In the genomic region with DNA sequence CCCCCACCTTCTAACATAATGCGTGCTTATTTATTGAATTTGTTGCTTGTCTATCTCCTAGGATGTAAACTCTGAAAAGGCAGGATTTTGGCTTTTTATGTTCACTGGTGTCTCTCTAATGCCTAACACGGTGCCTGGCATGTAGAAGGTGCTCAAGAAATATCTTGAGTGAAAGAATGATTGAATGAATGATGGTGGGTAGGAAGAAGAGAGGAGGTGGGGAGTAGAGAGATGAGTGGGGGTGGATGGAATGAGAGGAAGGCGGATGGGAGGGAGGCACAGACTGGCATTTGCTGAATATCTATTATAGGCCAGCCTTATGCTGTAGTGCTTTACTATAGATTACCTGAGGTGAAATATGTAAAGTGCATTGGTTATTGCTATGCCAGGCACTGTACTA, we compare ENCODE assay signal across 25 cellular contexts. TPM values are rescaled to one million over a fixed set of nuclear protein-coding genes. Genes with fewer than 3 reads are reported as not detected.
DNase-seq lines count a peak whose midpoint lies in the region; ATAC-seq and TF ChIP-seq lines count a peak whose summit lies in the region.
"Had no signal": no experiment of that assay in that cellular context is flagged by ENCODE, and none has a peak within 500 bp of the region (broad histone marks: within the 10 kb centered on the region; RNA-seq: fewer than 3 reads in every experiment).

No MANE protein-coding gene starts in this region.

- no peak overlapping the region for H2BK15ac ChIP-seq in mesendoderm (replicated peaks; ENCODE audit: low read depth)

- H3K27me3 ChIP-seq in GM23338 (ENCODE audit: insufficient read depth) (peaks cover 45% of the 10 kb centered on the region), HUES64 (ENCODE audit: insufficient read depth, low read length) (peaks cover 45% of the 10 kb centered on the region), endodermal cell (ENCODE audit: control insufficient read depth, insufficient read depth, low read length, poor library complexity, severe bottlenecking) (peaks cover 20% of the 10 kb centered on the region), mesendoderm (ENCODE audit: insufficient read depth, low read length, poor library complexity) (peaks cover 3% of the 10 kb centered on the region)
- H3K27me3 ChIP-seq: BLaER1 treated with 17β-estradiol and CSF1 and Interleukin-3, amounts not matched to agents 10 nM and 100 nM had no signal

- 90% methylated on average over 3 of the region's 3 CpGs for WGBS in HUES64
- 94 to 97% methylated on average over 2 to 3 of the region's 3 CpGs for whole genome bisulfite sequencing in endodermal cell (ENCODE audit: insufficient coverage in 1 of 2, insufficient read length in 1 of 2), 2 experiments
- no CpG with 5 or more reads among the region's 3 CpGs for WGBS in mesendoderm (ENCODE audit: extremely low coverage, insufficient coverage, low lambda C conversion rate)

- H3K23ac ChIP-seq in mesendoderm (ENCODE audit: low read length) = no peak overlapping the region

- no peak overlapping the region for H3K9ac ChIP-seq in HUES64 (ENCODE audit: low read depth, low read length)
- no peak overlapping the region for H3K9ac ChIP-seq in endodermal cell (ENCODE audit: extremely low read depth, low read length, poor library complexity, severe bottlenecking)
- peak overlapping the region; percentile 56 for H3K9ac ChIP-seq in mesendoderm (ENCODE audit: low read length)
- H3K9ac ChIP-seq: BLaER1 treated with 17β-estradiol and CSF1 and Interleukin-3, amounts not matched to agents 10 nM and 100 nM; SK-N-SH had no signal

- H3K27ac Mint-ChIP-seq in GM23338 (no peak overlapping the region), endodermal cell (no peak overlapping the region)

- H3K36me3 ChIP-seq in GM23338 (ENCODE audit: insufficient read depth) (no peaks in the 10 kb centered on the region; the same call in 1 of the 2 replicates), HUES64 (ENCODE audit: insufficient read depth, low read length) (no peaks in the 10 kb centered on the region), endodermal cell (ENCODE audit: control insufficient read depth, insufficient read depth, low read length) (no peaks in the 10 kb centered on the region), mesendoderm (ENCODE audit: control insufficient read depth, insufficient read depth, low read length) (no peaks in the 10 kb centered on the region)
- H3K36me3 ChIP-seq: BLaER1 treated with 17β-estradiol and CSF1 and Interleukin-3, amounts not matched to agents 10 nM and 100 nM; HAP-1 had no signal

- H3K4me1 Mint-ChIP-seq in GM23338 = peaks cover 20% of the 10 kb centered on the region
- no peaks in the 10 kb centered on the region for H3K4me1 Mint-ChIP-seq in endodermal cell

- H4K20me1 ChIP-seq in GM23338 (replicated peaks; ENCODE audit: insufficient read depth) = no peaks in the 10 kb centered on the region
- H4K20me1 ChIP-seq: BLaER1 treated with 17β-estradiol and CSF1 and Interleukin-3, amounts not matched to agents 10 nM and 100 nM had no signal

- H3K4me2 ChIP-seq in GM23338 = peak overlapping the region; percentile 86
- peak overlapping the region; percentile 88 for H3K4me2 ChIP-seq in mesendoderm (ENCODE audit: low read length)
- H3K4me2 ChIP-seq: SK-N-SH had no signal

- peaks cover 34% of the 10 kb centered on the region for H3K27me3 Mint-ChIP-seq in GM23338 (ENCODE audit: insufficient read depth, low read depth, poor library complexity)
- peaks cover 61% of the 10 kb centered on the region for H3K27me3 Mint-ChIP-seq in endodermal cell (ENCODE audit: insufficient read depth)

- H3K4me1 ChIP-seq in GM23338 (ENCODE audit: insufficient read depth) (peaks cover 14% of the 10 kb centered on the region), HUES64 (ENCODE audit: insufficient read depth, low read length) (0 out of 2 replicates have a peak, but pooled peaks cover 6% of the 10 kb centered on the region), endodermal cell (ENCODE audit: control insufficient read depth, insufficient read depth, low read length) (no peaks in the 10 kb centered on the region), mesendoderm (ENCODE audit: control insufficient read depth, low read depth, low read length) (no peaks in the 10 kb centered on the region)

- peak overlapping the region; percentile 68; the same call in 2 of the 3 replicates for H3K4me3 Mint-ChIP-seq in GM23338
- peak overlapping the region; percentile 42 for H3K4me3 Mint-ChIP-seq in endodermal cell
- H3K4me3 Mint-ChIP-seq: CD4-positive, alpha-beta memory T cell had no signal

- H3K36me3 Mint-ChIP-seq in GM23338 (ENCODE audit: low read depth) (no peaks in the 10 kb centered on the region; the same call in 2 of the 3 replicates), endodermal cell (ENCODE audit: low read depth) (no peaks in the 10 kb centered on the region)
- H3K36me3 Mint-ChIP-seq: CD4-positive, alpha-beta memory T cell had no signal

- no peak overlapping the region for H2BK5ac ChIP-seq in mesendoderm (ENCODE audit: low read length)

- H3K18ac ChIP-seq in mesendoderm (ENCODE audit: low read length) = no peak overlapping the region

- H4K5ac ChIP-seq in mesendoderm (ENCODE audit: low read length) = no peak overlapping the region

- H3K27ac ChIP-seq in GM23338 (ENCODE audit: low read depth) (no peak overlapping the region), HUES64 (ENCODE audit: low read depth, low read length) (no peak overlapping the region), endodermal cell (ENCODE audit: low read depth, low read length) (no peak overlapping the region), mesendoderm (ENCODE audit: low read depth, low read length) (no peak overlapping the region)
- H3K27ac ChIP-seq: BLaER1 treated with 17β-estradiol and CSF1 and Interleukin-3, amounts not matched to agents 10 nM and 100 nM had no signal

- TF ChIP-seq CTCF in GM23338 (conservative IDR thresholded peaks at IDR 0.05; ENCODE audit: low read depth in 2 of 2) = no peak
- no peak for TF ChIP-seq CTCF in endodermal cell (conservative IDR thresholded peaks at IDR 0.05)

- H3K9me2 ChIP-seq in GM23338 (ENCODE audit: insufficient read depth) = no peaks in the 10 kb centered on the region
- H3K9me2 ChIP-seq: SK-N-SH had no signal

- 0 out of 2 replicates have a peak, but pooled peaks cover 11% of the 10 kb centered on the region for H3F3A ChIP-seq in GM23338 (replicated peaks; ENCODE audit: low read depth)

- no peak overlapping the region for H2BK120ac ChIP-seq in mesendoderm (ENCODE audit: low read depth, low read length)

- H3K4me3 ChIP-seq in GM23338 (peak overlapping the region; percentile 70), HUES64 (ENCODE audit: low read length) (peak overlapping the region; percentile 52; the same call in 1 of the 2 replicates), endodermal cell (ENCODE audit: low read length) (no peak overlapping the region), mesendoderm (ENCODE audit: low read length) (no peak overlapping the region)
- H3K4me3 ChIP-seq: BLaER1 treated with 17β-estradiol and CSF1 and Interleukin-3, amounts not matched to agents 10 nM and 100 nM; GM12878; HAP-1 had no signal

- H3K9me3 ChIP-seq in HUES64 (ENCODE audit: insufficient read depth, low read depth, low read length) (no peaks in the 10 kb centered on the region), endodermal cell (ENCODE audit: control insufficient read depth, low read length) (no peaks in the 10 kb centered on the region)
- H3K9me3 ChIP-seq: BLaER1 treated with 17β-estradiol and CSF1 and Interleukin-3, amounts not matched to agents 10 nM and 100 nM; HAP-1; SK-N-SH had no signal

- no peak overlapping the region for H4K8ac ChIP-seq in mesendoderm (ENCODE audit: low read depth, low read length)

- H3K9me3 Mint-ChIP-seq in GM23338 (no peaks in the 10 kb centered on the region; the same call in 2 of the 3 replicates), endodermal cell (no peaks in the 10 kb centered on the region)
- H3K9me3 Mint-ChIP-seq: CD4-positive, alpha-beta memory T cell had no signal

- H3K79me2 ChIP-seq in GM23338 (replicated peaks; ENCODE audit: insufficient read depth) = no peaks in the 10 kb centered on the region
- H3K79me2 ChIP-seq in mesendoderm (ENCODE audit: control insufficient read depth, insufficient read depth, low read length) = no peaks in the 10 kb centered on the region

- DNase-seq in GM23338 (ENCODE audit: low spot score) = no peak
- no peak for DNase-seq in endodermal cell
- no peak for DNase-seq in mesendoderm
- no peak for DNase-seq in activated CD4-positive, alpha-beta T cell treated with anti-CD3 and anti-CD28 coated beads for 48 hours
- no peak for DNase-seq in NCI-H1048 (lab: John Stamatoyannopoulos, UW)
- DNase-seq in A172 (ENCODE audit: low spot score) = no peak
- DNase-seq: CD4-positive, alpha-beta memory T cell; COR-L47; GDM1; KG1; MM.1S; NCI-H1417; NCI-H1694; NCI-H2029 treated with DMSO at 0.1 percent for 48 hours; NCI-H446 treated with DMSO at 0.1 percent for 48 hours; NK-92 treated with Interleukin-12 subunit alpha and Interleukin-12 subunit beta, amount 100 ng/mL, for 24 hours; PC-3; SW 1271 had no signal

- peak overlapping the region; percentile 99 for H2AFZ ChIP-seq in GM23338

- no peak overlapping the region for H3K56ac ChIP-seq in mesendoderm (ENCODE audit: low read length)

- no peaks in the 10 kb centered on the region for H3K79me1 ChIP-seq in mesendoderm (ENCODE audit: low read length)

- no peak overlapping the region for H2AK5ac ChIP-seq in mesendoderm (ENCODE audit: low read length)

- no peak for ATAC-seq in GM23338
- ATAC-seq in HG03135 (IDR thresholded peaks at IDR 0.05; ENCODE audit: unreplicated experiment) = no peak
- ATAC-seq: PC-3 had no signal

- no peak overlapping the region for H3K4ac ChIP-seq in mesendoderm (ENCODE audit: low read depth, low read length)

RNA-seq across cellular contexts. Expression of a gene that starts 2.3 kb away (rescaled TPM):
- total RNA-seq in GM23338 (2014; rRNA removed; shearing (Covaris generic)) = 1.3 and 1.4 TPM in 2 replicates
- polyA plus RNA-seq in GM23338 (2016; fragmentation: Nextera tagmentation; extraction: Ambion mirVana) = 0.91 and 1.4 TPM in 2 replicates
- 0.65 TPM for polyA plus RNA-seq in HUES64 (2013, experiment 1 of 2)
- polyA plus RNA-seq in HUES64 (2013, experiment 2 of 2) = 0.76 TPM
- under 1 TPM; 0.22 to 0.71 TPM for total RNA-seq in endodermal cell
- 0.46 TPM for polyA plus RNA-seq in endodermal cell (2013, experiment 1 of 2)
- polyA plus RNA-seq in endodermal cell (2013, experiment 2 of 2) = 0.29 TPM
- 0.39 TPM for polyA plus RNA-seq in mesendoderm (2013, experiment 1 of 2)
- polyA plus RNA-seq in mesendoderm (2013, experiment 2 of 2) = 0.32 TPM
- 0.41 and 0.55 TPM in 2 replicates for total RNA-seq in A172 (2014; rRNA removed; shearing (Covaris generic))

RNA-seq across cellular contexts. Expression of a gene that starts 12.0 kb away (rescaled TPM):
- total RNA-seq in GM23338 (2014; rRNA removed; shearing (Covaris generic)) = 75.9 and 77.0 TPM in 2 replicates
- 59.2 and 65.3 TPM in 2 replicates for polyA plus RNA-seq in GM23338 (2016; fragmentation: Nextera tagmentation; extraction: Ambion mirVana)
- polyA plus RNA-seq in HUES64 (2013, experiment 1 of 2) = 35.2 TPM
- 48.5 TPM for polyA plus RNA-seq in HUES64 (2013, experiment 2 of 2)
- 10 to 100 TPM; 79.7 to 80.1 TPM for total RNA-seq in endodermal cell
- polyA plus RNA-seq in endodermal cell (2013, experiment 1 of 2) = 22.8 TPM
- polyA plus RNA-seq in endodermal cell (2013, experiment 2 of 2) = 16.6 TPM
- polyA plus RNA-seq in mesendoderm (2013, experiment 1 of 2) = 64.9 TPM
- polyA plus RNA-seq in mesendoderm (2013, experiment 2 of 2) = 65.6 TPM
- total RNA-seq in A172 (2014; rRNA removed; shearing (Covaris generic)) = 2.9 and 4.2 TPM in 2 replicates
- total RNA-seq: CD4-positive, alpha-beta memory T cell had no signal
- polyA plus RNA-seq: AG04450 had no signal

RNA-seq across cellular contexts. Expression of a gene that starts 30.1 kb away (rescaled TPM):
- total RNA-seq in GM23338 (2014; rRNA removed; shearing (Covaris generic)) = 84.8 and 85.4 TPM in 2 replicates
- polyA plus RNA-seq in GM23338 (2016; fragmentation: Nextera tagmentation; extraction: Ambion mirVana) = 47.6 and 50.9 TPM in 2 replicates
- polyA plus RNA-seq in HUES64 (2013, experiment 1 of 2) = 39.6 TPM
- 50.5 TPM for polyA plus RNA-seq in HUES64 (2013, experiment 2 of 2)
- 10 to 100 TPM; 51.0 to 55.8 TPM for total RNA-seq in endodermal cell
- 71.1 TPM for polyA plus RNA-seq in endodermal cell (2013, experiment 1 of 2)
- 61.7 TPM for polyA plus RNA-seq in endodermal cell (2013, experiment 2 of 2)
- 33.3 TPM for polyA plus RNA-seq in mesendoderm (2013, experiment 1 of 2)
- polyA plus RNA-seq in mesendoderm (2013, experiment 2 of 2) = 35.2 TPM
- total RNA-seq in A172 (2014; rRNA removed; shearing (Covaris generic)) = 46.6 and 55.6 TPM in 2 replicates

RNA-seq across cellular contexts. Expression of a gene that starts 32.4 kb away (rescaled TPM):
- 213 and 247 TPM in 2 replicates for total RNA-seq in GM23338 (2014; rRNA removed; shearing (Covaris generic))
- polyA plus RNA-seq in GM23338 (2016; fragmentation: Nextera tagmentation; extraction: Ambion mirVana) = 528 and 553 TPM in 2 replicates
- 535 TPM for polyA plus RNA-seq in HUES64 (2013, experiment 1 of 2)
- polyA plus RNA-seq in HUES64 (2013, experiment 2 of 2) = 528 TPM
- 100 to 1,000 TPM; 698 to 827 TPM for total RNA-seq in endodermal cell
- 472 TPM for polyA plus RNA-seq in endodermal cell (2013, experiment 1 of 2)
- polyA plus RNA-seq in endodermal cell (2013, experiment 2 of 2) = 385 TPM
- polyA plus RNA-seq in mesendoderm (2013, experiment 1 of 2) = 1,268 TPM
- polyA plus RNA-seq in mesendoderm (2013, experiment 2 of 2) = 1,201 TPM
- total RNA-seq in A172 (2014; rRNA removed; shearing (Covaris generic)) = 14.4 and 26.9 TPM in 2 replicates

RNA-seq across cellular contexts. Expression of a gene that starts 39.4 kb away (rescaled TPM):
- 58.9 and 71.2 TPM in 2 replicates for total RNA-seq in GM23338 (2014; rRNA removed; shearing (Covaris generic))
- 35.9 and 36.1 TPM in 2 replicates for polyA plus RNA-seq in GM23338 (2016; fragmentation: Nextera tagmentation; extraction: Ambion mirVana)
- 34.1 TPM for polyA plus RNA-seq in HUES64 (2013, experiment 1 of 2)
- 44.3 TPM for polyA plus RNA-seq in HUES64 (2013, experiment 2 of 2)
- total RNA-seq in endodermal cell = 10 to 100 TPM; 47.0 to 57.7 TPM
- polyA plus RNA-seq in endodermal cell (2013, experiment 1 of 2) = 44.3 TPM
- 42.0 TPM for polyA plus RNA-seq in endodermal cell (2013, experiment 2 of 2)
- polyA plus RNA-seq in mesendoderm (2013, experiment 1 of 2) = 38.4 TPM
- 38.4 TPM for polyA plus RNA-seq in mesendoderm (2013, experiment 2 of 2)
- 28.6 and 38.1 TPM in 2 replicates for total RNA-seq in A172 (2014; rRNA removed; shearing (Covaris generic))

Comparison
In these comparisons a context has a peak if more than half of its experiments do, and no peak if none do; other contexts are left out.
1. H3K4me3 ChIP-seq: peak in GM23338 (single experiment) and HUES64 (single experiment); none in endodermal cell (single experiment) and mesendoderm (single experiment).
2. RNA of a gene that starts 12.0 kb away (total RNA-seq): 79.7 to 80.1 TPM in endodermal cell and 75.9 to 77.0 TPM in GM23338; 2.9 to 4.2 TPM in A172; every median in the first group is over 10 times any median in the second.